In genomic region chr10:99629625-99629978, GRCh38 we compare ENCODE assay signal across 18 cellular contexts. TPM values are rescaled to one million over a fixed set of nuclear protein-coding genes. Genes with fewer than 3 reads are reported as not detected.
DNase-seq lines count a peak whose midpoint lies in the region; ATAC-seq and TF ChIP-seq lines count a peak whose summit lies in the region.
"Had no signal": no experiment of that assay in that cellular context is flagged by ENCODE, and none has a peak within 500 bp of the region (broad histone marks: within the 10 kb centered on the region; RNA-seq: fewer than 3 reads in every experiment).

No MANE protein-coding gene starts in this region.

- peaks cover 17% of the 10 kb centered on the region for H3K4me1 Mint-ChIP-seq in activated T-cell treated with anti-CD3 and anti-CD28 coated beads, Interleukin-2, amount 50 U/mL, for 72 hours (ENCODE audit: low read depth)
- peaks cover 0 to 8% of the 10 kb centered on the region in 2 donors for H3K4me1 Mint-ChIP-seq in stimulated activated naive B cell treated with anti-CD40 and anti-IgM and Interleukin-4, amounts not matched to agents 10 μg/mL and 1 μg/mL and 100 μg/mL, for 72 hours
- no peaks in the 10 kb centered on the region for H3K4me1 Mint-ChIP-seq in osteocyte (ENCODE audit: unreplicated experiment)
- H3K4me1 Mint-ChIP-seq: B cell had no signal

- TF ChIP-seq CTCF in brain microvascular endothelial cell (IDR thresholded peaks at IDR 0.05; ENCODE audit: low read depth, low read length, missing control alignments), result no peak
- no peak for TF ChIP-seq CTCF in osteocyte (IDR thresholded peaks at IDR 0.05)

- H3K36me3 ChIP-seq in brain microvascular endothelial cell (replicated peaks), result no peaks in the 10 kb centered on the region
- H3K36me3 ChIP-seq: SJCRH30 had no signal

- peaks cover 41% of the 10 kb centered on the region for H3K27me3 Mint-ChIP-seq in activated T-cell treated with anti-CD3 and anti-CD28 coated beads, Interleukin-2, amount 50 U/mL, for 72 hours (ENCODE audit: low read depth)
- H3K27me3 Mint-ChIP-seq in stimulated activated naive B cell treated with anti-CD40 and anti-IgM and Interleukin-4, amounts not matched to agents 10 μg/mL and 1 μg/mL and 100 μg/mL, for 72 hours, result peaks cover 24 to 26% of the 10 kb centered on the region in 2 donors
- peaks cover 20% of the 10 kb centered on the region for H3K27me3 Mint-ChIP-seq in osteocyte (ENCODE audit: unreplicated experiment)

- no peak overlapping the region for H3K4me3 Mint-ChIP-seq in activated T-cell treated with anti-CD3 and anti-CD28 coated beads, Interleukin-2, amount 50 U/mL, for 72 hours
- no peak overlapping the region for H3K4me3 Mint-ChIP-seq in stimulated activated naive B cell treated with anti-CD40 and anti-IgM and Interleukin-4, amounts not matched to agents 10 μg/mL and 1 μg/mL and 100 μg/mL, for 72 hours
- no peak overlapping the region for H3K4me3 Mint-ChIP-seq in osteocyte (ENCODE audit: unreplicated experiment)
- H3K4me3 Mint-ChIP-seq: B cell; CD4-positive, alpha-beta T cell had no signal

- H3K9me3 Mint-ChIP-seq in activated T-cell treated with anti-CD3 and anti-CD28 coated beads, Interleukin-2, amount 50 U/mL, for 72 hours, result no peaks in the 10 kb centered on the region
- H3K9me3 Mint-ChIP-seq in stimulated activated naive B cell treated with anti-CD40 and anti-IgM and Interleukin-4, amounts not matched to agents 10 μg/mL and 1 μg/mL and 100 μg/mL, for 72 hours, result no peaks in the 10 kb centered on the region
- no peaks in the 10 kb centered on the region for H3K9me3 Mint-ChIP-seq in osteocyte (ENCODE audit: unreplicated experiment)
- H3K9me3 Mint-ChIP-seq: CD4-positive, alpha-beta T cell had no signal

- peak; percentile 49 to 59 for ATAC-seq in activated T-cell treated with anti-CD3 and anti-CD28 coated beads, Interleukin-2, amount 50 U/mL, for 72 hours (replicated peaks in 1 of 2)
- ATAC-seq in GM21723 (IDR thresholded peaks at IDR 0.05; ENCODE audit: unreplicated experiment) (peak; percentile 47), HG03565 (IDR thresholded peaks at IDR 0.05; ENCODE audit: unreplicated experiment) (peak; percentile 46)
- ATAC-seq in stimulated activated naive B cell treated with anti-CD40 and anti-IgM and Interleukin-4, amounts not matched to agents 10 μg/mL and 1 μg/mL and 100 μg/mL, for 72 hours (replicated peaks), result peak; percentile 50 to 57

- DNase-seq in activated T-cell treated with anti-CD3 and anti-CD28 coated beads, Interleukin-2, amount 50 U/mL, for 72 hours, result no peak
- DNase-seq in activated T-cell treated with anti-CD3 and anti-CD28 coated beads, Interleukin-2, amount 50 U/mL, for 1 hour, result no peak
- no peak for DNase-seq in stimulated activated naive B cell treated with anti-CD40 and anti-IgM and Interleukin-4, amounts not matched to agents 10 μg/mL and 1 μg/mL and 100 μg/mL, for 72 hours
- DNase-seq in brain microvascular endothelial cell, result no peak
- DNase-seq in NCI-H526 (lab: John Stamatoyannopoulos, UW), result no peak
- no peak for DNase-seq in osteocyte (ENCODE audit: extremely low spot score, unreplicated experiment)
- DNase-seq: CD4-positive, alpha-beta T cell; H7; KBM-7; NCI-H1436 treated with DMSO at 0.1 percent for 48 hours; NCI-H2029 treated with DMSO at 0.1 percent for 48 hours; NCI-H774; PC-3; SJCRH30 had no signal

- no peak overlapping the region for H3K27ac Mint-ChIP-seq in activated T-cell treated with anti-CD3 and anti-CD28 coated beads, Interleukin-2, amount 50 U/mL, for 72 hours
- no peak overlapping the region for H3K27ac Mint-ChIP-seq in stimulated activated naive B cell treated with anti-CD40 and anti-IgM and Interleukin-4, amounts not matched to agents 10 μg/mL and 1 μg/mL and 100 μg/mL, for 72 hours
- H3K27ac Mint-ChIP-seq in osteocyte (ENCODE audit: unreplicated experiment), result no peak overlapping the region
- H3K27ac Mint-ChIP-seq: B cell; CD4-positive, alpha-beta T cell had no signal

- no peaks in the 10 kb centered on the region for H3K27me3 ChIP-seq in brain microvascular endothelial cell (replicated peaks)
- H3K27me3 ChIP-seq: SJCRH30 had no signal

- H3K36me3 Mint-ChIP-seq in activated T-cell treated with anti-CD3 and anti-CD28 coated beads, Interleukin-2, amount 50 U/mL, for 72 hours (ENCODE audit: insufficient read depth in 2 of 2), result no peaks in the 10 kb centered on the region
- no peaks in the 10 kb centered on the region for H3K36me3 Mint-ChIP-seq in stimulated activated naive B cell treated with anti-CD40 and anti-IgM and Interleukin-4, amounts not matched to agents 10 μg/mL and 1 μg/mL and 100 μg/mL, for 72 hours
- H3K36me3 Mint-ChIP-seq in osteocyte (ENCODE audit: unreplicated experiment), result no peaks in the 10 kb centered on the region

- no peak overlapping the region for H3K27ac ChIP-seq in brain microvascular endothelial cell
- H3K27ac ChIP-seq: 22Rv1, SJCRH30 had no signal

- in situ Hi-C loops in brain microvascular endothelial cell (cut with HindIII; ENCODE audit: low pct_ligation_motif_present, low sequenced_read_pairs), result no loop called here

- H3K4me3 ChIP-seq in brain microvascular endothelial cell (ENCODE audit: low read depth, low read length), result no peak overlapping the region
- H3K4me3 ChIP-seq: SJCRH30 had no signal

RNA-seq across cellular contexts. Expression of gene SLC25A28, which starts 9.4 kb away (rescaled TPM):
- 10 to 100 TPM; 86.2 to 98.9 TPM for total RNA-seq in activated T-cell treated with anti-CD3 and anti-CD28 coated beads, Interleukin-2, amount 50 U/mL, for 72 hours
- 27.5 and 32.9 TPM in 2 replicates for total RNA-seq in osteocyte

RNA-seq across cellular contexts. Expression of gene ENTPD7, which starts 29.7 kb away (rescaled TPM):
- total RNA-seq in activated T-cell treated with anti-CD3 and anti-CD28 coated beads, Interleukin-2, amount 50 U/mL, for 72 hours, result 1 to 10 TPM; 3.9 to 4.1 TPM
- total RNA-seq in osteocyte, result 21.7 and 22.8 TPM in 2 replicates
